ENCODE assay signal across 17 cellular contexts in the genomic region with DNA sequence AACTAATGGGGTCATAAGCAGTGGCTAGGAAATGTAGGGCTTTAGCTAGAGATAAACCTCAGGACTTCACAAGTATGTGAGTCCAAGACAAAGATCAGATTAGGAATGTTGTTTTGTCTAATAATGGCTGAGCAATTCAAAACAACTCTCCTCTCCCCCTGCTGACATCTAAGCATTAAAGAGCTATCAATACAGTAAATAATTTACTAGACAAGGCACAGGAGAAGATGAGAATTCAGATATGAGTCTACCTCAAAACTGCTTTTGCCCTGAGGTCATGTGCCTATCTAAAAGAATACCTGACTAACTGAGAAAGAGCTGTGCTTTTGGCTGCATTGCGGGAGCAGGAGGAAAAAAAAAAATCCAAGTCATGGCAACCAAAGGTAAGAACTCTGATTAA.
"Had no signal": no experiment of that assay in that cellular context is flagged by ENCODE, and none has a peak within 500 bp of the region (broad histone marks: within the 10 kb centered on the region; RNA-seq: fewer than 3 reads in every experiment).

No MANE protein-coding gene starts in this region.

- H3K27me3 Mint-ChIP-seq: dendritic cell treated with granulocyte-macrophage colony-stimulating factor and Interleukin-4, amounts not matched to agents 40 ng/mL and 50 ng/mL, for 4 days; effector memory CD8-positive, alpha-beta T cell had no signal

- H3K27ac Mint-ChIP-seq: activated T-helper 17 cell treated with anti-CD3 and anti-CD28 coated beads, Interleukin-2, amount 50 U/mL, for 72 hours; dendritic cell treated with granulocyte-macrophage colony-stimulating factor and Interleukin-4, amounts not matched to agents 40 ng/mL and 50 ng/mL, for 4 days; effector memory CD8-positive, alpha-beta T cell; nephron progenitor cell had no signal

- H3K27ac ChIP-seq: ascending aorta, epithelial cell of prostate, gastroesophageal sphincter, prostate gland, sigmoid colon, uterus had no signal

- DNase-seq: activated CD4-positive, alpha-beta T cell treated with anti-CD3 and anti-CD28 coated beads for 1 hour; activated CD4-positive, alpha-beta T cell treated with anti-CD3 and anti-CD28 coated beads, Interleukin-2, amount 50 U/mL, for 48 hours; activated naive CD4-positive, alpha-beta T cell treated with Interleukin-2 at 50 U/mL for 16 hours; effector memory CD8-positive, alpha-beta T cell; left ventricle myocardium superior; nephron progenitor cell; occipital lobe; sigmoid colon; stimulated activated CD4-positive, alpha-beta T cell treated with anti-CD3 and anti-CD28 coated beads, Interleukin-12 subunit alpha, Interleukin-12 subunit beta, amount 100 ng/mL, for 4 hours; stimulated activated CD4-positive, alpha-beta T cell treated with anti-CD3 and anti-CD28 coated beads, Interleukin-2, amount 100 ng/mL, for 24 hours; uterus had no signal

- H3K4me3 Mint-ChIP-seq: activated T-helper 17 cell treated with anti-CD3 and anti-CD28 coated beads, Interleukin-2, amount 50 U/mL, for 72 hours; dendritic cell treated with granulocyte-macrophage colony-stimulating factor and Interleukin-4, amounts not matched to agents 40 ng/mL and 50 ng/mL, for 4 days; effector memory CD8-positive, alpha-beta T cell; nephron progenitor cell had no signal

- H3K4me1 Mint-ChIP-seq: activated T-helper 17 cell treated with anti-CD3 and anti-CD28 coated beads, Interleukin-2, amount 50 U/mL, for 72 hours; nephron progenitor cell had no signal

- H3K4me1 ChIP-seq: ascending aorta, gastroesophageal sphincter, prostate gland, sigmoid colon, uterus had no signal

- H3K27me3 ChIP-seq: ascending aorta, gastroesophageal sphincter, sigmoid colon, uterus had no signal

- H3K9me3 Mint-ChIP-seq: nephron progenitor cell had no signal

- H3K4me3 ChIP-seq: ascending aorta, gastroesophageal sphincter, prostate gland, sigmoid colon, uterus had no signal

- ATAC-seq: activated T-helper 17 cell treated with anti-CD3 and anti-CD28 coated beads, Interleukin-2, amount 50 U/mL, for 72 hours; effector memory CD8-positive, alpha-beta T cell; gastroesophageal sphincter; left ventricle myocardium superior had no signal

- H3K36me3 ChIP-seq: ascending aorta, gastroesophageal sphincter, prostate gland, sigmoid colon, uterus had no signal

- H3K9me3 ChIP-seq: ascending aorta, prostate gland, sigmoid colon, uterus had no signal
